Comparison of ENCODE assay signal across 8 cellular contexts in the genomic region with DNA sequence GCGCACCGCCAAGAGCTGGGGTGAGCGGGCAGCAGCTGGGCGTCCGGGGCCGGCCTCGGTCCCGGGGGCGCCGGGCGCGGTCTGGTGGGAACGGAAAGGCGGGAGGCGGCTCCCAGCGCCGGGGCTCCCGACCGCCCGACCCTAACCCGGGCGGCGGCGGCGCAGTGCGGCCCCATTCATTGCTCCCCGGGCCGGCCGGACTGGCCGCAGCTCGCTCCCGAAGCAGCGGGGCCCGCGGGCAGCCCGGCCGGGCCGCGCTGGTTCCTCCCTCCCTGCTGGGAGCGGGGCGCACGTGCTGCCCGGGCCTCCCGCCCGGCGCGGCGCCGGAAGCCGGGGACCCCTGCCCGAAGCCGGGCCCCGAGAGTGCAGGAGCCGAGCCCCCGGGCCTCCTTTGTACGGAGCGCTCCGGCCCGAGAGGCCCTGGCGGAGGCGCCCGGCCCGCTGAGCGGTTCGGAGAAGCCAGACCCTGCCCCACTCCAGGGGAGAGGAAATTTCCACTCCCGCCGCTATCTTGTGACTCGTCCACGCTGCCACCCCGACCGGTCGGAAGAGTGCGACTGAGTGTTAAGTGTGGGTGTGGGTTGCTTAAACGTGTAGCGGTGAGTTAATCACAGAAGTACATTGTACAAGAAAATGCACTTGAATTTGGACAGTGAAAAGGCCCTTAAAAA. TPM values are rescaled to one million over a fixed set of nuclear protein-coding genes. Genes with fewer than 3 reads are reported as not detected.
A peak's percentile ranks its signal among the peaks of the same experiment; 100 is the strongest.
DNase-seq lines count a peak whose midpoint lies in the region; ATAC-seq lines count a peak whose summit lies in the region.

No MANE protein-coding gene starts in this region.

- H3K4me3 Mint-ChIP-seq in CD4-positive, alpha-beta memory T cell = peak overlapping the region; percentile 87 to 97 (median 91)

- peak overlapping the region; percentile 57 to 71 for H3K4me3 ChIP-seq in CD4-positive, alpha-beta memory T cell (ENCODE audit: low read length in 2 of 2)
- peak overlapping the region; percentile 87 to 90 for H3K4me3 ChIP-seq in aorta (ENCODE audit: low read length in 2 of 2)

- no peaks in the 10 kb centered on the region for H3K27me3 ChIP-seq in CD4-positive, alpha-beta memory T cell (ENCODE audit: insufficient read depth, low read length)
- no peaks in the 10 kb centered on the region for H3K27me3 ChIP-seq in aorta (ENCODE audit: control insufficient read depth in 1 of 2, insufficient read depth in 2 of 2, low read length in 1 of 2)

- H3K27ac Mint-ChIP-seq in CD4-positive, alpha-beta memory T cell = peak overlapping the region; percentile 78 to 95 (median 92)

- no peaks in the 10 kb centered on the region for H3K9me3 ChIP-seq in CD4-positive, alpha-beta memory T cell (ENCODE audit: control insufficient read depth in 1 of 2, low read length in 2 of 2)
- H3K9me3 ChIP-seq in aorta (ENCODE audit: control insufficient read depth, low read length) = no peaks in the 10 kb centered on the region

- peaks cover 37% of the 10 kb centered on the region for H3K4me1 ChIP-seq in CD4-positive, alpha-beta memory T cell (ENCODE audit: insufficient read depth, low read length)
- H3K4me1 ChIP-seq in aorta (ENCODE audit: control insufficient read depth in 1 of 2, insufficient read depth in 2 of 2, low read length in 2 of 2) = peaks cover 1 to 8% of the 10 kb centered on the region in 2 donors

- POLR2A ChIA-PET in CD4-positive, alpha-beta memory T cell (lab: Charles Lee; ENCODE audit: partially characterized antibody) = interaction anchor here (0.7 to 5.8 kb wide), 12 partner anchors 9 to 703 kb away, joined by 3 to 87 read pairs (median 4); partner anchors contain the start of genes RASA2 and RNF7

- peaks cover 24 to 49% (median 38%) of the 10 kb centered on the region in 4 donors for H3K4me1 Mint-ChIP-seq in CD4-positive, alpha-beta memory T cell

- H3K9me3 Mint-ChIP-seq in CD4-positive, alpha-beta memory T cell = no peaks in the 10 kb centered on the region

- intact Hi-C loops in CD4-positive, alpha-beta memory T cell (cut with micrococcal nuclease) = loop anchor here (1.0 to 10.0 kb wide), 4 partner anchors 348 to 1125 kb away; partner anchors contain the start of genes ATR, GK5 and U2SURP
- intact Hi-C loops in aorta (cut with DNase I) = loop anchor here (1.0 to 5.0 kb wide), 3 partner anchors 139 to 220 kb away; partner anchors contain the start of gene RNF7 (in 2 of the 2)

- H3K36me3 Mint-ChIP-seq in CD4-positive, alpha-beta memory T cell = peaks cover 0 to 8% of the 10 kb centered on the region in 2 donors

- peak overlapping the region; percentile 95 for H3K27ac ChIP-seq in CD4-positive, alpha-beta memory T cell (ENCODE audit: low read depth, low read length)
- H3K27ac ChIP-seq in angular gyrus (ENCODE audit: low read depth, low read length) (peak overlapping the region; percentile 89), aorta (ENCODE audit: low read depth in 1 of 2, low read length in 2 of 2) (peak overlapping the region; percentile 48 to 99)

- 0% methylated on average over 51 to 75 of the region's 75 CpGs for WGBS in aorta, 2 donors

- DNase-seq in CD4-positive, alpha-beta memory T cell = peak; percentile 57 to 74 (median 60)
- DNase-seq in T-helper 1 cell (peak; percentile 13 to 61 (median 34)), hippocampal formation (lab: John Stamatoyannopoulos, UW) (peak; percentile 20 to 24), retina (peak; percentile 80), aorta (peak; percentile 69 to 83)

- CTCF ChIA-PET in CD4-positive, alpha-beta memory T cell (lab: Charles Lee; ENCODE audit: partially characterized antibody) = interaction anchor here (1.0 to 5.4 kb wide), 8 partner anchors 9 to 645 kb away, joined by 3 to 76 read pairs (median 6); partner anchors contain the start of genes PXYLP1 and RNF7

- no peaks in the 10 kb centered on the region for H3K36me3 ChIP-seq in CD4-positive, alpha-beta memory T cell (ENCODE audit: insufficient read depth, low read length)
- H3K36me3 ChIP-seq in aorta (ENCODE audit: control insufficient read depth in 1 of 2, insufficient read depth in 2 of 2, low read length in 1 of 2) = no peaks in the 10 kb centered on the region

- H3K27me3 Mint-ChIP-seq in CD4-positive, alpha-beta memory T cell = peaks cover 0 to 1% of the 10 kb centered on the region in 2 donors

- ATAC-seq in GM19452 (IDR thresholded peaks at IDR 0.05; ENCODE audit: unreplicated experiment) (peak; percentile 28), HG03558 (IDR thresholded peaks at IDR 0.05; ENCODE audit: extremely low read depth, unreplicated experiment) (peak; percentile 5), aorta (ENCODE audit: low FRiP score) (peak; percentile 37)

RNA-seq across cellular contexts. Expression of gene ATP1B3, which starts 0.6 kb away (rescaled TPM):
- total RNA-seq in CD4-positive, alpha-beta memory T cell = 10 to 100 TPM; 28.3 to 31.3 TPM
- polyA plus RNA-seq in CD4-positive, alpha-beta memory T cell = 100 to 1,000 TPM; 114 to 132 TPM
- 100 to 1,000 TPM; 127 to 128 TPM for total RNA-seq in aorta
- polyA plus RNA-seq in aorta = 100 to 1,000 TPM in 1 of 2 donors, 10 to 100 TPM in 1; 94.9 to 142 TPM

Comparison
In these comparisons a context has a peak if more than half of its experiments do, and no peak if none do; other contexts are left out.
1. Peak in every context shown above with its lines: DNase-seq, ATAC-seq, H3K4me3 ChIP-seq and H3K27ac ChIP-seq.
2. DNase-seq: peak in every context shown above with its lines; median percentile 80 in retina; 76 in aorta; 60 in CD4-positive, alpha-beta memory T cell; 34 in T-helper 1 cell; 22 in hippocampal formation.